ENCODE assay signal across 30 cellular contexts in genomic region chr1:22922640-22923039, GRCh38. TPM values are rescaled to one million over a fixed set of nuclear protein-coding genes. Genes with fewer than 3 reads are reported as not detected.
DNase-seq lines count a peak whose midpoint lies in the region; ATAC-seq, FAIRE-seq and TF ChIP-seq lines count a peak whose summit lies in the region.
"Had no signal": no experiment of that assay in that cellular context is flagged by ENCODE, and none has a peak within 500 bp of the region (broad histone marks: within the 10 kb centered on the region; RNA-seq: fewer than 3 reads in every experiment).

No MANE protein-coding gene starts in this region.

- no peaks in the 10 kb centered on the region for H3K36me3 ChIP-seq in bronchial epithelial cell (ENCODE audit: control insufficient read depth, insufficient read depth, low read length)
- H3K36me3 ChIP-seq: esophagus squamous epithelium, heart right ventricle had no signal

- FAIRE-seq in bronchial epithelial cell (lab: Jason Lieb, UNC), result no peak
- FAIRE-seq: colon, GM19239, H54, RCC 7860 had no signal

- no peaks in the 10 kb centered on the region for H3K36me3 Mint-ChIP-seq in glutamatergic neuron (ENCODE audit: unreplicated experiment)
- H3K36me3 Mint-ChIP-seq: activated CD8-positive, alpha-beta memory T cell treated with anti-CD3 and anti-CD28 coated beads, Interleukin-2, amount 10 ng/mL, durations not matched to agents 7 days and 5 days; brain; stimulated activated naive B cell treated with anti-CD40 and anti-IgM and Interleukin-4, amounts not matched to agents 10 μg/mL and 1 μg/mL and 100 μg/mL, for 72 hours; T-cell had no signal

- H3K27me3 Mint-ChIP-seq in glutamatergic neuron (ENCODE audit: unreplicated experiment), result peaks cover 6% of the 10 kb centered on the region

- peaks cover 10% of the 10 kb centered on the region for H3K4me1 Mint-ChIP-seq in glutamatergic neuron (ENCODE audit: low read depth, unreplicated experiment)
- H3K4me1 Mint-ChIP-seq: activated CD8-positive, alpha-beta memory T cell treated with anti-CD3 and anti-CD28 coated beads, Interleukin-2, amount 10 ng/mL, durations not matched to agents 7 days and 5 days; stimulated activated naive B cell treated with anti-CD40 and anti-IgM and Interleukin-4, amounts not matched to agents 10 μg/mL and 1 μg/mL and 100 μg/mL, for 72 hours; T-cell had no signal

- no peak for ATAC-seq in HG03159 (IDR thresholded peaks at IDR 0.05; ENCODE audit: unreplicated experiment)
- ATAC-seq: activated CD8-positive, alpha-beta memory T cell treated with anti-CD3 and anti-CD28 coated beads, Interleukin-2, amount 10 ng/mL, durations not matched to agents 7 days and 5 days; effector memory CD8-positive, alpha-beta T cell; heart right ventricle; sciatic nerve; stimulated activated naive B cell treated with anti-CD40 and anti-IgM and Interleukin-4, amounts not matched to agents 10 μg/mL and 1 μg/mL and 100 μg/mL, for 72 hours; T-cell had no signal

- DNase-seq in HFF-Myc (ENCODE audit: extremely low read depth, low read depth) (peak; percentile 24), bronchial epithelial cell (ENCODE audit: low read depth) (peak; percentile 12), fibroblast of the aortic adventitia (ENCODE audit: low read depth) (peak; percentile 27), posterior vena cava (ENCODE audit: low spot score) (peak; percentile 5), OCI-M1 (lab: John Stamatoyannopoulos, UW) (no peak), retina (no peak), glutamatergic neuron (no peak)
- DNase-seq: activated CD4-positive, CD25-positive, alpha-beta regulatory T cell; activated CD8-positive, alpha-beta memory T cell treated with anti-CD3 and anti-CD28 coated beads, Interleukin-2, amount 10 ng/mL, durations not matched to agents 7 days and 5 days; activated T-cell treated with anti-CD3 and anti-CD28 coated beads, Interleukin-2, amount 50 U/mL, for 48 hours; effector memory CD8-positive, alpha-beta T cell; esophagus squamous epithelium; GF-D8; heart right ventricle; NCI-H187 treated with DMSO at 0.1 percent for 48 hours; NCI-H524 treated with DMSO at 0.1 percent for 48 hours; NK-92 treated with Interleukin-12 subunit alpha and Interleukin-12 subunit beta, amount 100 ng/mL, for 24 hours; stimulated activated naive B cell treated with anti-CD40 and anti-IgM and Interleukin-4, amounts not matched to agents 10 μg/mL and 1 μg/mL and 100 μg/mL, for 72 hours; T-cell had no signal

- H3K27me3 ChIP-seq in bronchial epithelial cell (ENCODE audit: control insufficient read depth, insufficient read depth, low read length), result peaks cover 3% of the 10 kb centered on the region

- intact Hi-C loops in posterior vena cava (cut with DNase I), result no loop called here

- TF ChIP-seq CTCF in HFF-Myc (IDR thresholded peaks at IDR 0.05; ENCODE audit: low read depth, low read length, missing control alignments) (no peak), bronchial epithelial cell (IDR thresholded peaks at IDR 0.05; ENCODE audit: insufficient read depth, low read length, severe bottlenecking) (no peak), fibroblast of the aortic adventitia (IDR thresholded peaks at IDR 0.05; ENCODE audit: insufficient read depth, low read length) (no peak), glutamatergic neuron (IDR thresholded peaks at IDR 0.05; ENCODE audit: partially characterized antibody, unreplicated experiment) (no peak)

- H3K9me3 Mint-ChIP-seq in glutamatergic neuron (ENCODE audit: unreplicated experiment), result peaks cover 2% of the 10 kb centered on the region
- H3K9me3 Mint-ChIP-seq: effector memory CD8-positive, alpha-beta T cell; neural crest cell; stimulated activated naive B cell treated with anti-CD40 and anti-IgM and Interleukin-4, amounts not matched to agents 10 μg/mL and 1 μg/mL and 100 μg/mL, for 72 hours; T-cell had no signal

- H3K27ac Mint-ChIP-seq in glutamatergic neuron (ENCODE audit: unreplicated experiment), result no peak overlapping the region
- H3K27ac Mint-ChIP-seq: activated CD8-positive, alpha-beta memory T cell treated with anti-CD3 and anti-CD28 coated beads, Interleukin-2, amount 10 ng/mL, durations not matched to agents 7 days and 5 days; effector memory CD8-positive, alpha-beta T cell; stimulated activated naive B cell treated with anti-CD40 and anti-IgM and Interleukin-4, amounts not matched to agents 10 μg/mL and 1 μg/mL and 100 μg/mL, for 72 hours; T-cell had no signal

- no peak overlapping the region for H3K4me3 ChIP-seq in HFF-Myc (replicated peaks; ENCODE audit: low read depth, low read length)
- no peak overlapping the region for H3K4me3 ChIP-seq in bronchial epithelial cell (ENCODE audit: low read depth, low read length)
- no peak overlapping the region for H3K4me3 ChIP-seq in fibroblast of the aortic adventitia (ENCODE audit: low read depth, low read length)
- H3K4me3 ChIP-seq: esophagus squamous epithelium, heart right ventricle had no signal

- no peak overlapping the region for H3K4me3 Mint-ChIP-seq in glutamatergic neuron (ENCODE audit: unreplicated experiment)
- H3K4me3 Mint-ChIP-seq: activated CD8-positive, alpha-beta memory T cell treated with anti-CD3 and anti-CD28 coated beads, Interleukin-2, amount 10 ng/mL, durations not matched to agents 7 days and 5 days; brain; effector memory CD8-positive, alpha-beta T cell; neural crest cell; stimulated activated naive B cell treated with anti-CD40 and anti-IgM and Interleukin-4, amounts not matched to agents 10 μg/mL and 1 μg/mL and 100 μg/mL, for 72 hours; T-cell had no signal

RNA-seq across cellular contexts. Expression of gene LACTBL1, which starts 50.0 kb away (rescaled TPM):
- total RNA-seq in bronchial epithelial cell (not detected in 2 replicates), fibroblast of the aortic adventitia (ENCODE audit: low replicate concordance) (not detected in 2 replicates), posterior vena cava (not detected), glutamatergic neuron (ENCODE audit: unreplicated experiment) (not detected)
- total RNA-seq: activated CD8-positive, alpha-beta memory T cell treated with anti-CD3 and anti-CD28 coated beads, Interleukin-2, amount 10 ng/mL, durations not matched to agents 7 days and 5 days; esophagus squamous epithelium; heart right ventricle; neural crest cell; sciatic nerve; SK-MEL-5; T-cell; temporal lobe; ureter had no signal

Comparison
In these comparisons a context has a peak if more than half of its experiments do, and no peak if none do; other contexts are left out.
1. DNase-seq: peak in HFF-Myc (single experiment), bronchial epithelial cell (single experiment), fibroblast of the aortic adventitia (single experiment) and posterior vena cava (single experiment); none in OCI-M1 (single experiment), retina (single experiment) and glutamatergic neuron (single experiment).